In the genomic region with DNA sequence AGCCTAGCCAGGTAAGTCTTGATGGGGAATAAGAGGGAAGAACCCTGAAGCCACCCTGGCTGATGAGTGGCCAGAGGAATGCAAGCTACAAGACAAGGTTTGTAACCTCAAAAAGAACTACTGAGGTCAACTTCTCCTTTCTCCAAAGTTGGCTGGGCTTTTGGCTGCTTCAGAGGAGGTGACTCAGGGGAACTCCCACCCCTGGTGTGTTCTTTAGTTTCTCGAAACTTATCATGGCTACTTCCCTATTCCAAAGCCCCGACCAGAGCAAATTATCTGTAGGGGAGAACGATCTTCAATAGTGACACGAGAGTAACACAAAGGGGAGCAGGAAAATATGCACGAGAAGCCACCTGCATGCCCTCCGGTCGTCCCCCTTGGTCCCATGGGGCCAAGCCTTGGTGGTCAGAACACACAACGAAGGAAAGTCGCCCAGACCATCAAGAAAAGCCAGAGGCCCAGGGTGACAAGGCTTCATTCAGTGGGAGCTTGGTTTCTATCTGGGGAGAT, we compare ENCODE assay signal across 9 cellular contexts. TPM values are rescaled to one million over a fixed set of nuclear protein-coding genes. Genes with fewer than 3 reads are reported as not detected.
DNase-seq lines count a peak whose midpoint lies in the region; ATAC-seq, FAIRE-seq and TF ChIP-seq lines count a peak whose summit lies in the region.
"Had no signal": no experiment of that assay in that cellular context is flagged by ENCODE, and none has a peak within 500 bp of the region (broad histone marks: within the 10 kb centered on the region; RNA-seq: fewer than 3 reads in every experiment).

No MANE protein-coding gene starts in this region.

- peaks cover 59% of the 10 kb centered on the region for H3K4me1 Mint-ChIP-seq in activated naive CD8-positive, alpha-beta T cell treated with anti-CD3 and anti-CD28 coated beads, Interleukin-2, amount 50 U/mL, for 24 hours

- peak overlapping the region in 3 of 10 donors; percentile 65 to 87 (median 74) for H3K27ac ChIP-seq in heart right ventricle
- peak overlapping the region; percentile 79 to 85 (median 80) for H3K27ac ChIP-seq in upper lobe of left lung

- no peaks in the 10 kb centered on the region for H3K36me3 Mint-ChIP-seq in activated naive CD8-positive, alpha-beta T cell treated with anti-CD3 and anti-CD28 coated beads, Interleukin-2, amount 50 U/mL, for 24 hours (ENCODE audit: low read depth)

- H3K9me3 Mint-ChIP-seq in activated naive CD8-positive, alpha-beta T cell treated with anti-CD3 and anti-CD28 coated beads, Interleukin-2, amount 50 U/mL, for 24 hours = no peaks in the 10 kb centered on the region

- DNase-seq in heart right ventricle (peak in 1 of 2 donors; percentile 20), cardiac septum (ENCODE audit: low spot score) (no peak), upper lobe of left lung (peak in 1 of 2 donors; percentile 66), DMS 273 (lab: John Stamatoyannopoulos, UW; ENCODE audit: unreplicated experiment) (no peak), frontal cortex (ENCODE audit: low spot score in 2 of 2) (no peak)
- DNase-seq in activated naive CD8-positive, alpha-beta T cell treated with anti-CD3 and anti-CD28 coated beads, Interleukin-2, amount 50 U/mL, for 24 hours = no peak
- DNase-seq: stimulated activated CD4-positive, alpha-beta T cell treated with anti-CD3 and anti-CD28 coated beads, Interleukin-15, amount 100 ng/mL, for 24 hours had no signal

- TF ChIP-seq POLR2A in upper lobe of left lung (IDR thresholded peaks at IDR 0.05) = peak in 1 of 4 donors; percentile 12

- intact Hi-C loops in heart right ventricle (cut with DNase I) = no loop called here
- intact Hi-C loops in cardiac septum (cut with DNase I) = no loop called here

- WGBS in heart right ventricle, 2 donors = 73 to 78% methylated on average over 9 of the region's 9 CpGs
- WGBS in upper lobe of left lung, 2 donors = 71 to 87% methylated on average over 9 of the region's 9 CpGs

- no peak for TF ChIP-seq EP300 in upper lobe of left lung (IDR thresholded peaks at IDR 0.05)

- ATAC-seq in heart right ventricle = peak in 6 of 8 donors; percentile 28 to 55 (median 48)
- peak; percentile 53 for ATAC-seq in HG03354 (IDR thresholded peaks at IDR 0.05; ENCODE audit: poor library complexity, severe bottlenecking, unreplicated experiment)
- ATAC-seq in activated naive CD8-positive, alpha-beta T cell treated with anti-CD3 and anti-CD28 coated beads, Interleukin-2, amount 50 U/mL, for 24 hours = peak; percentile 27
- ATAC-seq in upper lobe of left lung (ENCODE audit: low FRiP score in 2 of 2) = peak; percentile 65 to 82
- ATAC-seq in SK-N-SH treated with all-trans-retinoic acid at 6 μM for 48 hours = no peak

- no peaks in the 10 kb centered on the region for H3K27me3 Mint-ChIP-seq in activated naive CD8-positive, alpha-beta T cell treated with anti-CD3 and anti-CD28 coated beads, Interleukin-2, amount 50 U/mL, for 24 hours

- H3K36me3 ChIP-seq in heart right ventricle = no peaks in the 10 kb centered on the region
- no peaks in the 10 kb centered on the region for H3K36me3 ChIP-seq in upper lobe of left lung

- H3K27me3 ChIP-seq in heart right ventricle = peaks cover 0 to 3% (median 0%) of the 10 kb centered on the region in 7 donors
- H3K27me3 ChIP-seq in upper lobe of left lung = no peaks in the 10 kb centered on the region

- H3K4me3 ChIP-seq in heart right ventricle (no peak overlapping the region), upper lobe of left lung (no peak overlapping the region)

- no peaks in the 10 kb centered on the region for H3K9me3 ChIP-seq in heart right ventricle
- no peaks in the 10 kb centered on the region for H3K9me3 ChIP-seq in upper lobe of left lung

- peak overlapping the region; percentile 94 for H3K27ac Mint-ChIP-seq in activated naive CD8-positive, alpha-beta T cell treated with anti-CD3 and anti-CD28 coated beads, Interleukin-2, amount 50 U/mL, for 24 hours

- no peak for TF ChIP-seq CTCF in heart right ventricle (IDR thresholded peaks at IDR 0.05)
- TF ChIP-seq CTCF in upper lobe of left lung (IDR thresholded peaks at IDR 0.05) = no peak

- FAIRE-seq in frontal cortex (lab: Jason Lieb, UNC) = no peak

- H3K4me1 ChIP-seq in heart right ventricle = peaks cover 0 to 77% (median 12%) of the 10 kb centered on the region in 9 donors
- H3K4me1 ChIP-seq in upper lobe of left lung = peaks cover 6 to 20% (median 11%) of the 10 kb centered on the region in 4 donors

- H3K4me3 Mint-ChIP-seq in activated naive CD8-positive, alpha-beta T cell treated with anti-CD3 and anti-CD28 coated beads, Interleukin-2, amount 50 U/mL, for 24 hours = peak overlapping the region; percentile 3

TF ChIP-seq in SK-N-SH treated with all-trans-retinoic acid at 6 μM for 48 hours, 23 proteins besides CTCF, POLR2A, EP300 and RAD21:
- no peak for TF ChIP-seq SNAI2 (CRISPR knock-in tag; IDR thresholded peaks at IDR 0.05)
- TF ChIP-seq RARB (CRISPR knock-in tag; IDR thresholded peaks at IDR 0.05) = no peak

RNA-seq across cellular contexts. Expression of a gene that starts 6.5 kb away (rescaled TPM):
- 10 to 100 TPM in 1 of 10 donors, 1 to 10 TPM in 1, under 1 TPM in 6, not detected in 2; 0.30 to 11.1 (median 0.67) TPM for total RNA-seq in heart right ventricle
- polyA plus RNA-seq in heart right ventricle = 1 to 10 TPM in 1 of 2 donors, under 1 TPM in 1; 0.37 to 1.0 TPM
- 1.1 TPM for total RNA-seq in cardiac septum
- 10 to 100 TPM; 11.5 to 81.9 (median 43.7) TPM for total RNA-seq in upper lobe of left lung
- total RNA-seq in frontal cortex = 0.82 TPM
